In genomic region chr1:224113918-224114786, GRCh38 we compare ENCODE assay signal across 8 cellular contexts. TPM values are rescaled to one million over a fixed set of nuclear protein-coding genes. Genes with fewer than 3 reads are reported as not detected.
DNase-seq lines count a peak whose midpoint lies in the region; ATAC-seq and TF ChIP-seq lines count a peak whose summit lies in the region.

Gene FBXO28 (plus strand): TSS chr1:224114111. CDS start chr1:224114130, 19 bp downstream.

- peak within 1 kb of the TSS; percentile 98 for H3K4me3 ChIP-seq in KMS-11 (IDR thresholded peaks at IDR 0.05; ENCODE audit: insufficient read depth, low read depth, low read length)
- peak within 1 kb of the TSS; percentile 76 to 95 (median 84) for H3K4me3 ChIP-seq in Peyer's patch
- H3K4me3 ChIP-seq in muscle layer of colon (ENCODE audit: low read depth in 1 of 2, low read length in 2 of 2), result peak within 1 kb of the TSS; percentile 81 to 90

- peak within 1 kb of the TSS; percentile 79 for H3K4me2 ChIP-seq in KMS-11

- TF ChIP-seq POLR2A in Peyer's patch (IDR thresholded peaks at IDR 0.05), result peak; percentile 80 to 82

- peak; percentile 92 for DNase-seq in DMS53 treated with DMSO at 0.1 percent for 48 hours (lab: John Stamatoyannopoulos, UW; ENCODE audit: unreplicated experiment)
- DNase-seq in Peyer's patch, result peak; percentile 91 to 97 (median 94)
- peak; percentile 92 to 94 for DNase-seq in activated T-cell treated with anti-CD3 and anti-CD28 coated beads, Interleukin-2, amount 50 U/mL, for 48 hours
- DNase-seq in stimulated activated CD8-positive, alpha-beta memory T cell treated with anti-CD3 and anti-CD28 coated beads, Interleukin-7, amount 100 ng/mL, for 24 hours (ENCODE audit: low read depth), result peak; percentile 90

- TF ChIP-seq CTCF in KMS-11 (conservative IDR thresholded peaks at IDR 0.05; ENCODE audit: low read depth, low read length) (no peak), Peyer's patch (IDR thresholded peaks at IDR 0.05) (peak in 1 of 6 experiments; percentile 2)

- H3K9me3 ChIP-seq in Peyer's patch (no peaks in the 10 kb centered on the region), muscle layer of colon (ENCODE audit: low read length) (no peaks in the 10 kb centered on the region)

- H3K9ac ChIP-seq in KMS-11 (peak within 1 kb of the TSS; percentile 91), muscle layer of colon (ENCODE audit: low read length) (peak within 1 kb of the TSS; percentile 80)

- H4K20me1 ChIP-seq in KMS-11 (ENCODE audit: insufficient read depth), result peaks cover 6% of the 10 kb centered on the region; the same call in 1 of the 2 replicates

- H3K4me1 ChIP-seq in KMS-11 (ENCODE audit: low read depth, poor library complexity, severe bottlenecking), result peaks cover 25% of the 10 kb centered on the region
- H3K4me1 ChIP-seq in Peyer's patch, result peaks cover 0 to 21% (median 2%) of the 10 kb centered on the region in 4 donors
- peaks cover 24% of the 10 kb centered on the region for H3K4me1 ChIP-seq in muscle layer of colon (ENCODE audit: insufficient read depth, low read length)

- H2AFZ ChIP-seq in KMS-11 (ENCODE audit: low read depth), result peak within 1 kb of the TSS; percentile 84

- no peaks in the 10 kb centered on the region for H3K27me3 ChIP-seq in KMS-11 (ENCODE audit: insufficient read depth, low read depth)
- no peaks in the 10 kb centered on the region for H3K27me3 ChIP-seq in Peyer's patch
- no peaks in the 10 kb centered on the region for H3K27me3 ChIP-seq in muscle layer of colon (ENCODE audit: control insufficient read depth in 1 of 2, insufficient read depth in 2 of 2, low read length in 2 of 2)

- ATAC-seq in GM21737 (IDR thresholded peaks at IDR 0.05; ENCODE audit: unreplicated experiment) (peak; percentile 95), esophagus mucosa (peak; percentile 99)

- H3K36me3 ChIP-seq in KMS-11 (ENCODE audit: insufficient read depth) (no peaks in the 10 kb centered on the region), Peyer's patch (no peaks in the 10 kb centered on the region), muscle layer of colon (ENCODE audit: insufficient read depth, low read length) (no peaks in the 10 kb centered on the region)

- H3K79me2 ChIP-seq in KMS-11 (ENCODE audit: insufficient read depth, low read depth), result peaks cover 50% of the 10 kb centered on the region

- peak within 1 kb of the TSS; percentile 71 for H3K27ac ChIP-seq in KMS-11
- peak within 1 kb of the TSS; percentile 90 to 96 (median 94) for H3K27ac ChIP-seq in Peyer's patch
- peak within 1 kb of the TSS; percentile 88 for H3K27ac ChIP-seq in muscle layer of colon (ENCODE audit: low read depth, low read length)

RNA-seq across cellular contexts. Expression of gene FBXO28, which starts in this region (rescaled TPM):
- total RNA-seq in Peyer's patch (10 to 100 TPM; 20.5 to 34.0 (median 28.5) TPM), esophagus mucosa (23.7 TPM)

Comparison
In these comparisons a context has a peak if more than half of its experiments do, and no peak if none do; other contexts are left out.
1. Peak in every context shown above with its lines: DNase-seq, ATAC-seq, H3K4me3 ChIP-seq and H3K27ac ChIP-seq.